ENCODE assay signal across 1 cellular context in genomic region chr2:17626986-17627385, GRCh38.
TF ChIP-seq lines count a peak whose summit lies in the region.

No MANE protein-coding gene starts in this region.

TF ChIP-seq in GM23338, 12 proteins besides CTCF, POLR2A, EP300 and RAD21 (continued from another document):
- no peak for TF ChIP-seq ZNF462 (CRISPR knock-in tag; IDR thresholded peaks at IDR 0.05)
- TF ChIP-seq ZNF114 (CRISPR knock-in tag; IDR thresholded peaks at IDR 0.05), result no peak
- no peak for TF ChIP-seq EZH2phosphoT487 (IDR thresholded peaks at IDR 0.05; ENCODE audit: unreplicated experiment)
- no peak for TF ChIP-seq NANOG (IDR thresholded peaks at IDR 0.05; ENCODE audit: borderline replicate concordance)
